ENCODE assay signal across 13 cellular contexts in genomic region chr6:157682856-157683481, GRCh38.
A peak's percentile ranks its signal among the peaks of the same experiment; 100 is the strongest.
DNase-seq lines count a peak whose midpoint lies in the region; ATAC-seq and TF ChIP-seq lines count a peak whose summit lies in the region.
"Had no signal": no experiment of that assay in that cellular context is flagged by ENCODE, and none has a peak within 500 bp of the region (broad histone marks: within the 10 kb centered on the region; RNA-seq: fewer than 3 reads in every experiment).

No MANE protein-coding gene starts in this region.

- H3K9me3 Mint-ChIP-seq in CD4-positive, alpha-beta memory T cell = no peaks in the 10 kb centered on the region
- H3K9me3 Mint-ChIP-seq in WTC11 = no peaks in the 10 kb centered on the region
- H3K9me3 Mint-ChIP-seq: activated naive CD4-positive, alpha-beta T cell treated with anti-CD3 and anti-CD28 coated beads, Interleukin-2, amount 50 U/mL, for 72 hours had no signal

- H2AFZ ChIP-seq in PC-9 = no peak overlapping the region

- no peak overlapping the region for H3K27ac ChIP-seq in PC-9
- no peak overlapping the region for H3K27ac ChIP-seq in CD4-positive, alpha-beta memory T cell (ENCODE audit: low read depth, low read length)
- H3K27ac ChIP-seq: right lobe of liver, WERI-Rb-1 had no signal

- TF ChIP-seq CTCF in PC-9 (conservative IDR thresholded peaks at IDR 0.05) (no peak), omental fat pad (IDR thresholded peaks at IDR 0.05) (no peak), WTC11 (IDR thresholded peaks at IDR 0.05) (no peak)

- H3K79me2 ChIP-seq in PC-9 (ENCODE audit: low read depth) = no peaks in the 10 kb centered on the region

- peak overlapping the region; percentile 41; the same call in 1 of the 2 replicates for H3K4me2 ChIP-seq in PC-9

- POLR2A ChIA-PET in PC-9 (lab: Charles Lee; ENCODE audit: unreplicated experiment) = interaction anchor here (0.6 kb wide), 1 partner anchor 14 kb away, joined by 3 read pairs; no protein-coding TSS in a partner anchor
- POLR2A ChIA-PET in CD4-positive, alpha-beta memory T cell (lab: Charles Lee; ENCODE audit: partially characterized antibody) = no interaction called here
- POLR2A ChIA-PET in WTC11 (lab: Charles Lee) = no interaction called here

- H3K4me1 Mint-ChIP-seq in CD4-positive, alpha-beta memory T cell = no peaks in the 10 kb centered on the region
- H3K4me1 Mint-ChIP-seq in WTC11 = no peaks in the 10 kb centered on the region

- H3K27me3 Mint-ChIP-seq in CD4-positive, alpha-beta memory T cell = peaks cover 0 to 1% of the 10 kb centered on the region in 2 donors
- H3K27me3 Mint-ChIP-seq in WTC11 (ENCODE audit: low read depth) = 0 out of 2 replicates have a peak, but pooled peaks cover 2% of the 10 kb centered on the region

- no peaks in the 10 kb centered on the region for H3K9me2 ChIP-seq in PC-9 (ENCODE audit: insufficient read depth)

- H3K4me3 Mint-ChIP-seq in CD4-positive, alpha-beta memory T cell = no peak overlapping the region
- no peak overlapping the region for H3K4me3 Mint-ChIP-seq in WTC11

- BruUV-seq in PC-9 (replicated peaks; lab: Mats Ljungman, UMichigan) = no TSS peak

- H3K9me3 ChIP-seq in PC-9 (ENCODE audit: insufficient read depth, low read depth) = no peaks in the 10 kb centered on the region
- no peaks in the 10 kb centered on the region for H3K9me3 ChIP-seq in CD4-positive, alpha-beta memory T cell (ENCODE audit: control insufficient read depth in 1 of 2, low read length in 2 of 2)
- H3K9me3 ChIP-seq: right lobe of liver had no signal

- no peaks in the 10 kb centered on the region for H3K36me3 Mint-ChIP-seq in CD4-positive, alpha-beta memory T cell
- no peaks in the 10 kb centered on the region for H3K36me3 Mint-ChIP-seq in WTC11
- H3K36me3 Mint-ChIP-seq: activated naive CD4-positive, alpha-beta T cell treated with anti-CD3 and anti-CD28 coated beads, Interleukin-2, amount 50 U/mL, for 72 hours had no signal

- H3K27ac Mint-ChIP-seq in CD4-positive, alpha-beta memory T cell = no peak overlapping the region
- H3K27ac Mint-ChIP-seq in WTC11 = no peak overlapping the region
- H3K27ac Mint-ChIP-seq: activated naive CD4-positive, alpha-beta T cell treated with anti-CD3 and anti-CD28 coated beads, Interleukin-2, amount 50 U/mL, for 72 hours had no signal

- ATAC-seq in omental fat pad (ENCODE audit: low FRiP score) (peak; percentile 68), WTC11 (no peak)
- ATAC-seq: activated naive CD4-positive, alpha-beta T cell treated with anti-CD3 and anti-CD28 coated beads, Interleukin-2, amount 50 U/mL, for 72 hours had no signal

- DNase-seq in EH (ENCODE audit: low read depth) = peak; percentile 43
- DNase-seq in PC-9 = peak in 1 of 2 experiments; percentile 75
- DNase-seq in fibroblast of gingiva (ENCODE audit: low read depth) = peak; percentile 63
- DNase-seq in omental fat pad (ENCODE audit: low spot score) = no peak
- DNase-seq in stimulated activated CD8-positive, alpha-beta memory T cell treated with anti-CD3 and anti-CD28 coated beads, Interleukin-4, amount 100 ng/mL, for 48 hours = no peak
- DNase-seq in cerebellum (ENCODE audit: low spot score) = no peak
- no peak for DNase-seq in CD4-positive, alpha-beta memory T cell
- no peak for DNase-seq in WTC11 (ENCODE audit: low spot score)
- DNase-seq: NCI-H187 treated with DMSO at 0.1 percent for 48 hours; right lobe of liver; stimulated activated naive CD4-positive, alpha-beta T cell treated with Interleukin-2 at 50 U/mL for 16 hours; WERI-Rb-1 had no signal

- no peaks in the 10 kb centered on the region for H3K36me3 ChIP-seq in PC-9 (ENCODE audit: low read depth)
- no peaks in the 10 kb centered on the region for H3K36me3 ChIP-seq in CD4-positive, alpha-beta memory T cell (ENCODE audit: insufficient read depth, low read length)
- H3K36me3 ChIP-seq: right lobe of liver, WERI-Rb-1 had no signal

- H3K4me3 ChIP-seq in PC-9 = no peak overlapping the region
- no peak overlapping the region for H3K4me3 ChIP-seq in CD4-positive, alpha-beta memory T cell (ENCODE audit: low read length in 2 of 2)
- H3K4me3 ChIP-seq: right lobe of liver had no signal

- H3K4me1 ChIP-seq in PC-9 (replicated peaks; ENCODE audit: insufficient read depth) = peaks cover 12% of the 10 kb centered on the region
- H3K4me1 ChIP-seq in CD4-positive, alpha-beta memory T cell (ENCODE audit: insufficient read depth, low read length) = no peaks in the 10 kb centered on the region
- H3K4me1 ChIP-seq: right lobe of liver had no signal

- no peaks in the 10 kb centered on the region for H3F3A ChIP-seq in PC-9 (ENCODE audit: insufficient read depth, low read depth)

- intact Hi-C loops in PC-9 (cut with micrococcal nuclease; ENCODE audit: unreplicated experiment) = no loop called here
- intact Hi-C loops in CD4-positive, alpha-beta memory T cell (cut with micrococcal nuclease) = no loop called here

- no peaks in the 10 kb centered on the region for H3K27me3 ChIP-seq in PC-9 (ENCODE audit: insufficient read depth, low read depth)
- H3K27me3 ChIP-seq in CD4-positive, alpha-beta memory T cell (ENCODE audit: insufficient read depth, low read length) = no peaks in the 10 kb centered on the region
- H3K27me3 ChIP-seq: right lobe of liver had no signal

- CTCF ChIA-PET in PC-9 (lab: Charles Lee) = interaction anchor here (0.8 kb wide), 1 partner anchor 191 kb away, joined by 3 read pairs; no protein-coding TSS in a partner anchor
- CTCF ChIA-PET in CD4-positive, alpha-beta memory T cell (lab: Charles Lee; ENCODE audit: partially characterized antibody) = interaction anchor here (0.9 to 1.2 kb wide), 3 partner anchors 14 to 368 kb away, joined by 3 to 9 read pairs (median 3); no protein-coding TSS in a partner anchor
- CTCF ChIA-PET in WTC11 (lab: Charles Lee) = no interaction called here

- H4K20me1 ChIP-seq in PC-9 (ENCODE audit: insufficient read depth) = no peaks in the 10 kb centered on the region

TF ChIP-seq in WTC11, 78 proteins besides CTCF, POLR2A, EP300 and RAD21:
- TF ChIP-seq, protein P1, sequence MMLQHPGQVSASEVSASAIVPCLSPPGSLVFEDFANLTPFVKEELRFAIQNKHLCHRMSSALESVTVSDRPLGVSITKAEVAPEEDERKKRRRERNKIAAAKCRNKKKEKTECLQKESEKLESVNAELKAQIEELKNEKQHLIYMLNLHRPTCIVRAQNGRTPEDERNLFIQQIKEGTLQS (CRISPR knock-in tag; conservative IDR thresholded peaks at IDR 0.05) = no peak
- TF ChIP-seq RORB (CRISPR knock-in tag; IDR thresholded peaks at IDR 0.05) = no peak
- TF ChIP-seq HMGA2 (CRISPR knock-in tag; IDR thresholded peaks at IDR 0.05) = no peak
- TF ChIP-seq PREB (CRISPR knock-in tag; IDR thresholded peaks at IDR 0.05; ENCODE audit: borderline replicate concordance) = no peak
- TF ChIP-seq, protein P2, sequence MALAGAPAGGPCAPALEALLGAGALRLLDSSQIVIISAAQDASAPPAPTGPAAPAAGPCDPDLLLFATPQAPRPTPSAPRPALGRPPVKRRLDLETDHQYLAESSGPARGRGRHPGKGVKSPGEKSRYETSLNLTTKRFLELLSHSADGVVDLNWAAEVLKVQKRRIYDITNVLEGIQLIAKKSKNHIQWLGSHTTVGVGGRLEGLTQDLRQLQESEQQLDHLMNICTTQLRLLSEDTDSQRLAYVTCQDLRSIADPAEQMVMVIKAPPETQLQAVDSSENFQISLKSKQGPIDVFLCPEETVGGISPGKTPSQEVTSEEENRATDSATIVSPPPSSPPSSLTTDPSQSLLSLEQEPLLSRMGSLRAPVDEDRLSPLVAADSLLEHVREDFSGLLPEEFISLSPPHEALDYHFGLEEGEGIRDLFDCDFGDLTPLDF (CRISPR knock-in tag; IDR thresholded peaks at IDR 0.05) = no peak
- TF ChIP-seq KAT7 (CRISPR knock-in tag; IDR thresholded peaks at IDR 0.05; ENCODE audit: borderline replicate concordance) = no peak
- TF ChIP-seq AR (CRISPR knock-in tag; IDR thresholded peaks at IDR 0.05) = no peak
- TF ChIP-seq CREB1 (CRISPR knock-in tag; IDR thresholded peaks at IDR 0.05) = no peak
- TF ChIP-seq IRF1 (CRISPR knock-in tag; IDR thresholded peaks at IDR 0.05) = no peak

Comparison
In these comparisons a context has a peak if more than half of its experiments do, and no peak if none do; other contexts are left out.
1. DNase-seq: peak in EH (single experiment) and fibroblast of gingiva (single experiment); none in omental fat pad (single experiment), stimulated activated CD8-positive, alpha-beta memory T cell treated with anti-CD3 and anti-CD28 coated beads, Interleukin-4, amount 100 ng/mL, for 48 hours (single experiment), cerebellum (single experiment), CD4-positive, alpha-beta memory T cell (0 of 5) and WTC11 (single experiment).